In genomic region chr6:36545767-36546663, GRCh38 we compare ENCODE assay signal across 8 cellular contexts. TPM values are rescaled to one million over a fixed set of nuclear protein-coding genes. Genes with fewer than 3 reads are reported as not detected.
DNase-seq lines count a peak whose midpoint lies in the region; ATAC-seq, FAIRE-seq and TF ChIP-seq lines count a peak whose summit lies in the region.

No MANE protein-coding gene starts in this region.

- no peak for TF ChIP-seq POLR2A in H54 (IDR thresholded peaks at IDR 0.05; ENCODE audit: low read depth, low read length)

- peaks cover 22% of the 10 kb centered on the region for H3K36me3 Mint-ChIP-seq in stimulated activated naive CD8-positive, alpha-beta T cell treated with anti-CD3 and anti-CD28 coated beads, Interleukin-15, Interleukin-2, amounts not matched to agents 100 ng/mL and 50 ng/mL, for 24 hours (ENCODE audit: low read depth)

- in situ Hi-C loops in GM13976 (cut with MboI; ENCODE audit: low sequenced_read_pairs, unreplicated experiment), result no loop called here

- H3K9me3 ChIP-seq in SJCRH30 (replicated peaks), result no peaks in the 10 kb centered on the region

- H3K27ac ChIP-seq in 22Rv1 (peak overlapping the region; percentile 64), SJCRH30 (peak overlapping the region; percentile 76), layer of hippocampus (ENCODE audit: low read depth, low read length) (peak overlapping the region; percentile 98)

- peak overlapping the region; percentile 99 for H3K4me3 Mint-ChIP-seq in stimulated activated naive CD8-positive, alpha-beta T cell treated with anti-CD3 and anti-CD28 coated beads, Interleukin-15, Interleukin-2, amounts not matched to agents 100 ng/mL and 50 ng/mL, for 24 hours

- peaks cover 64% of the 10 kb centered on the region for H3K4me1 Mint-ChIP-seq in stimulated activated naive CD8-positive, alpha-beta T cell treated with anti-CD3 and anti-CD28 coated beads, Interleukin-15, Interleukin-2, amounts not matched to agents 100 ng/mL and 50 ng/mL, for 24 hours (ENCODE audit: low read depth)

- no peaks in the 10 kb centered on the region for H3K9me3 Mint-ChIP-seq in stimulated activated naive CD8-positive, alpha-beta T cell treated with anti-CD3 and anti-CD28 coated beads, Interleukin-15, Interleukin-2, amounts not matched to agents 100 ng/mL and 50 ng/mL, for 24 hours

- no peak for FAIRE-seq in H54 (lab: Jason Lieb, UNC)

- H3K36me3 ChIP-seq in SJCRH30, result 0 out of 2 replicates have a peak, but pooled peaks cover 4% of the 10 kb centered on the region

- TF ChIP-seq CTCF in 22Rv1 (IDR thresholded peaks at IDR 0.05), result no peak
- TF ChIP-seq CTCF in GM13976 (IDR thresholded peaks at IDR 0.05; ENCODE audit: borderline replicate concordance, control extremely low read depth, extremely low read depth, insufficient read depth, missing control alignments), result no peak

- peak overlapping the region; percentile 99 for H3K27ac Mint-ChIP-seq in stimulated activated naive CD8-positive, alpha-beta T cell treated with anti-CD3 and anti-CD28 coated beads, Interleukin-15, Interleukin-2, amounts not matched to agents 100 ng/mL and 50 ng/mL, for 24 hours

- peaks cover 2% of the 10 kb centered on the region; the same call in 1 of the 2 replicates for H3K4me1 ChIP-seq in SJCRH30

- peak overlapping the region; percentile 86 for H3K4me3 ChIP-seq in SJCRH30

- ATAC-seq in GM21737 (IDR thresholded peaks at IDR 0.05; ENCODE audit: unreplicated experiment), result no peak

- H3K27me3 ChIP-seq in SJCRH30 (no peaks in the 10 kb centered on the region), layer of hippocampus (ENCODE audit: control insufficient read depth, insufficient read depth, low read length) (no peaks in the 10 kb centered on the region)

- DNase-seq in GM13976 (ENCODE audit: low spot score), result peak; percentile 41
- DNase-seq in SJCRH30, result peak; percentile 10 to 45
- DNase-seq in cerebellar cortex (ENCODE audit: low spot score), result peak; percentile 60
- no peak for DNase-seq in H54 (ENCODE audit: insufficient read length, low spot score)

- no peaks in the 10 kb centered on the region for H3K27me3 Mint-ChIP-seq in stimulated activated naive CD8-positive, alpha-beta T cell treated with anti-CD3 and anti-CD28 coated beads, Interleukin-15, Interleukin-2, amounts not matched to agents 100 ng/mL and 50 ng/mL, for 24 hours

RNA-seq across cellular contexts. Expression of gene STK38, which starts 1.3 kb away (rescaled TPM):
- 26.9 and 27.6 TPM in 2 replicates for total RNA-seq in SJCRH30 (2014; rRNA removed; shearing (Covaris generic))

RNA-seq across cellular contexts. Expression of gene SRSF3, which starts 48.1 kb away (rescaled TPM):
- 395 and 493 TPM in 2 replicates for total RNA-seq in SJCRH30 (2014; rRNA removed; shearing (Covaris generic))
